ENCODE assay signal across 9 cellular contexts in genomic region chr21:35932232-35932911, GRCh38.
A peak's percentile ranks its signal among the peaks of the same experiment; 100 is the strongest.
DNase-seq lines count a peak whose midpoint lies in the region; ATAC-seq, FAIRE-seq and TF ChIP-seq lines count a peak whose summit lies in the region.
"Had no signal": no experiment of that assay in that cellular context is flagged by ENCODE, and none has a peak within 500 bp of the region (broad histone marks: within the 10 kb centered on the region; RNA-seq: fewer than 3 reads in every experiment).

No MANE protein-coding gene starts in this region.

- H2BK12ac ChIP-seq in trophoblast cell (ENCODE audit: low read length), result no peak overlapping the region

- no peak overlapping the region for H3K18ac ChIP-seq in trophoblast cell (ENCODE audit: low read length)

- WGBS in trophoblast cell (ENCODE audit: extremely low coverage, insufficient coverage, insufficient read length), result no CpG with 5 or more reads among the region's 11 CpGs

- no peaks in the 10 kb centered on the region for H3K27me3 ChIP-seq in trophoblast cell (ENCODE audit: insufficient read depth, low read length)

- peak overlapping the region; percentile 84 for H3K27ac ChIP-seq in trophoblast cell (ENCODE audit: low read depth, low read length)

- no peak for FAIRE-seq in HTR-8/SVneo (lab: Jason Lieb, UNC)
- FAIRE-seq in D721Med (lab: Jason Lieb, UNC), result no peak
- FAIRE-seq: TTC549 had no signal

- TF ChIP-seq CTCF in D721Med (IDR thresholded peaks at IDR 0.05; ENCODE audit: insufficient read depth, missing control alignments), result no peak

- no peaks in the 10 kb centered on the region for H3K36me3 ChIP-seq in trophoblast cell (ENCODE audit: control insufficient read depth in 1 of 2, insufficient read depth in 2 of 2, low read length in 2 of 2)

- no peak overlapping the region for H3K4me3 ChIP-seq in trophoblast cell (ENCODE audit: low read depth, low read length)

- H2BK5ac ChIP-seq in trophoblast cell (ENCODE audit: low read depth, low read length, poor library complexity), result no peak overlapping the region

- no peak overlapping the region for H2AFZ ChIP-seq in trophoblast cell (ENCODE audit: insufficient read depth, low read length, poor library complexity)

- no peak overlapping the region for H2AK5ac ChIP-seq in trophoblast cell (ENCODE audit: low read length)

- H3K14ac ChIP-seq in trophoblast cell (ENCODE audit: low read length), result no peak overlapping the region

- ATAC-seq in GM19467 (IDR thresholded peaks at IDR 0.05; ENCODE audit: unreplicated experiment), result peak; percentile 79

- DNase-seq in Daoy (ENCODE audit: low read depth) (peak; percentile 90), HTR-8/SVneo (ENCODE audit: insufficient read length, low spot score) (peak; percentile 59), SW 1271 (lab: John Stamatoyannopoulos, UW) (peak; percentile 42 to 68), fibroblast of peridontal ligament (ENCODE audit: extremely low read depth) (peak; percentile 61), trophoblast cell (peak; percentile 18 to 61), mesenteric fat pad (ENCODE audit: low spot score) (no peak), D721Med (ENCODE audit: insufficient read length, low spot score) (no peak)

- peak overlapping the region; percentile 80 for H4K91ac ChIP-seq in trophoblast cell (ENCODE audit: low read depth, low read length)

- H3K23ac ChIP-seq in trophoblast cell (ENCODE audit: low read length), result no peak overlapping the region

- no peak overlapping the region for H3K9ac ChIP-seq in trophoblast cell (ENCODE audit: low read length)

- no peak overlapping the region for H3K4ac ChIP-seq in trophoblast cell (ENCODE audit: low read depth, low read length)

- H4K8ac ChIP-seq in trophoblast cell (ENCODE audit: low read depth, low read length), result no peak overlapping the region

- H3K4me2 ChIP-seq in trophoblast cell (ENCODE audit: low read length), result peak overlapping the region; percentile 34

- H3K79me2 ChIP-seq in trophoblast cell (ENCODE audit: control insufficient read depth, insufficient read depth, low read length, poor library complexity), result no peaks in the 10 kb centered on the region

- peaks cover 12% of the 10 kb centered on the region for H3K79me1 ChIP-seq in trophoblast cell (ENCODE audit: low read length)

- no peak overlapping the region for H4K12ac ChIP-seq in trophoblast cell (ENCODE audit: low read depth, low read length)

- peak overlapping the region; percentile 73 for H2BK120ac ChIP-seq in trophoblast cell (ENCODE audit: insufficient read depth, low read length, poor library complexity)

- H3K4me1 ChIP-seq in trophoblast cell (ENCODE audit: control insufficient read depth in 1 of 2, insufficient read depth in 2 of 2, low read length in 2 of 2), result peaks cover 0 to 8% of the 10 kb centered on the region in 2 experiments

- peaks cover 2% of the 10 kb centered on the region for H3K9me3 ChIP-seq in trophoblast cell (ENCODE audit: insufficient read depth, low read depth, low read length)

Comparison
In these comparisons a context has a peak if more than half of its experiments do, and no peak if none do; other contexts are left out.
1. DNase-seq: peak in Daoy (single experiment), HTR-8/SVneo (single experiment), SW 1271 (2 of 2), fibroblast of peridontal ligament (single experiment) and trophoblast cell (2 of 2); none in mesenteric fat pad (single experiment) and D721Med (single experiment).